ENCODE assay signal across 9 cellular contexts in genomic region chr14:68733086-68733621, GRCh38. TPM values are rescaled to one million over a fixed set of nuclear protein-coding genes. Genes with fewer than 3 reads are reported as not detected.
DNase-seq lines count a peak whose midpoint lies in the region; ATAC-seq, FAIRE-seq and TF ChIP-seq lines count a peak whose summit lies in the region.
"Had no signal": no experiment of that assay in that cellular context is flagged by ENCODE, and none has a peak within 500 bp of the region (broad histone marks: within the 10 kb centered on the region; RNA-seq: fewer than 3 reads in every experiment).

No MANE protein-coding gene starts in this region.

- no peak overlapping the region for H3K4me2 ChIP-seq in H1 (ENCODE audit: insufficient read depth in 1 of 2, low read depth in 2 of 2, low read length in 2 of 2)

- no peak overlapping the region for H3K27ac ChIP-seq in H1 (ENCODE audit: low read depth, low read length)
- peak overlapping the region; percentile 36 for H3K27ac ChIP-seq in psoas muscle
- H3K27ac ChIP-seq in A673 (ENCODE audit: low read depth, low read length, poor library complexity, severe bottlenecking) = no peak overlapping the region

- no peaks in the 10 kb centered on the region for H3K36me3 ChIP-seq in H1 (ENCODE audit: control insufficient read depth in 2 of 4, insufficient read depth in 4 of 4, low read length in 3 of 4)
- H3K36me3 ChIP-seq in psoas muscle (ENCODE audit: insufficient read depth in 1 of 2, low read depth in 1 of 2) = no peaks in the 10 kb centered on the region
- H3K36me3 ChIP-seq in A673 (ENCODE audit: insufficient read depth, low read length, poor library complexity, severe bottlenecking) = no peaks in the 10 kb centered on the region

- H3K4me1 ChIP-seq in H1 (replicated peaks in 1 of 4; ENCODE audit: control insufficient read depth in 3 of 4, insufficient read depth in 4 of 4, low read length in 3 of 4) (peaks cover 4 to 14% (median 11%) of the 10 kb centered on the region in 4 experiments; a peak in 6 of 7 replicates), psoas muscle (peaks cover 7% of the 10 kb centered on the region), A673 (ENCODE audit: insufficient read depth, low read length, poor library complexity, severe bottlenecking) (peaks cover 3% of the 10 kb centered on the region)

- TF ChIP-seq POLR2A in H1 (IDR thresholded peaks at IDR 0.05; ENCODE audit: control extremely low read depth in 1 of 2, low read depth in 2 of 2, low read length in 2 of 2) = no peak

- no peak for TF ChIP-seq EP300 in H1 (IDR thresholded peaks at IDR 0.05; ENCODE audit: borderline replicate concordance in 1 of 2, low read depth in 2 of 2, low read length in 2 of 2)

- TF ChIP-seq CTCF in GM13976 (IDR thresholded peaks at IDR 0.05; ENCODE audit: borderline replicate concordance, control extremely low read depth, extremely low read depth, insufficient read depth, missing control alignments) (no peak), H1 (IDR thresholded peaks at IDR 0.05; ENCODE audit: control extremely low read depth in 1 of 3, insufficient read depth in 1 of 3, low read depth in 1 of 3, low read length in 3 of 3) (no peak), psoas muscle (IDR thresholded peaks at IDR 0.05) (no peak), A673 (conservative IDR thresholded peaks at IDR 0.05; ENCODE audit: low read depth, low read length) (no peak)

- peak overlapping the region; percentile 57 for H2BK120ac ChIP-seq in H1 (replicated peaks; ENCODE audit: low read depth, low read length)

- CTCF ChIA-PET in H1 (lab: Charles Lee; ENCODE audit: partially characterized antibody) (interaction anchor here (0.8 to 1.9 kb wide), 3 partner anchors 56 to 209 kb away, joined by 3 to 7 read pairs (median 3); no protein-coding TSS in a partner anchor), A673 (lab: Charles Lee) (no interaction called here)

- no peaks in the 10 kb centered on the region for H3K79me2 ChIP-seq in H1 (ENCODE audit: control insufficient read depth in 1 of 2, insufficient read depth in 2 of 2, low read length in 2 of 2)

- in situ Hi-C loops in GM13976 (cut with MboI; ENCODE audit: low sequenced_read_pairs, unreplicated experiment) = no loop called here

- peak overlapping the region; percentile 80 for H2BK20ac ChIP-seq in H1 (ENCODE audit: low read length)

- H4K20me1 ChIP-seq in H1 (replicated peaks in 1 of 2; ENCODE audit: control insufficient read depth in 1 of 2, insufficient read depth in 2 of 2, low read length in 2 of 2) = no peaks in the 10 kb centered on the region

- ATAC-seq in psoas muscle = peak; percentile 17 to 32 (median 25)
- no peak for ATAC-seq in GM18520 (IDR thresholded peaks at IDR 0.05; ENCODE audit: unreplicated experiment)
- ATAC-seq: Panc1 had no signal

- POLR2A ChIA-PET in H1 (lab: Charles Lee; ENCODE audit: partially characterized antibody) (interaction anchor here (1.7 to 2.0 kb wide), 2 partner anchors 54 to 60 kb away, joined by 5 to 6 read pairs; partner anchors contain the start of gene ZFP36L1), A673 (lab: Charles Lee; ENCODE audit: low non-redundant PET) (no interaction called here)

- no peak overlapping the region for H3K9ac ChIP-seq in H1 (replicated peaks in 1 of 4; ENCODE audit: extremely low read depth in 1 of 4, low read depth in 3 of 4, low read length in 3 of 4)

- BruUV-seq in A673 (replicated peaks; lab: Mats Ljungman, UMichigan) = no TSS peak

- H3K14ac ChIP-seq in H1 (ENCODE audit: insufficient read length) = no peak overlapping the region

- H3K79me1 ChIP-seq in H1 (ENCODE audit: low read depth, low read length) = no peaks in the 10 kb centered on the region

- H3K27me3 ChIP-seq in H1 (replicated peaks in 1 of 4; ENCODE audit: control insufficient read depth in 3 of 4, extremely low read depth in 1 of 4, insufficient read depth in 3 of 4, low read length in 3 of 4) = no peaks in the 10 kb centered on the region
- no peaks in the 10 kb centered on the region for H3K27me3 ChIP-seq in psoas muscle (ENCODE audit: insufficient read depth in 3 of 3, low read length in 2 of 3)
- H3K27me3 ChIP-seq in A673 (replicated peaks; ENCODE audit: insufficient read depth, low read depth, low read length, poor library complexity) = no peaks in the 10 kb centered on the region

- H4K8ac ChIP-seq in H1 (ENCODE audit: extremely low read depth, insufficient read depth, low read length) = no peak overlapping the region

- no peak overlapping the region for H2AFZ ChIP-seq in H1 (ENCODE audit: low read length)

- no peaks in the 10 kb centered on the region for H3K23me2 ChIP-seq in H1 (ENCODE audit: low read depth, low read length)

- no peak overlapping the region for H3K23ac ChIP-seq in H1 (ENCODE audit: insufficient read length)

- H3K56ac ChIP-seq in H1 (replicated peaks; ENCODE audit: insufficient read length, low read depth, low read length) = no peak overlapping the region

- no peak overlapping the region for H3K4ac ChIP-seq in H1 (replicated peaks; ENCODE audit: insufficient read length, low read depth, low read length)

- no peak overlapping the region for H2AK5ac ChIP-seq in H1 (ENCODE audit: low read depth, low read length)

- H4K5ac ChIP-seq in H1 (ENCODE audit: insufficient read length, low read depth, low read length) = no peak overlapping the region

- peak overlapping the region; percentile 56; the same call in 1 of the 2 replicates for H2BK12ac ChIP-seq in H1 (ENCODE audit: low read depth, low read length)

- no peak for TF ChIP-seq RAD21 in H1 (IDR thresholded peaks at IDR 0.05 in 1 of 2, conservative IDR thresholded peaks at IDR 0.05 in 1 of 2; ENCODE audit: low read depth in 2 of 2, low read length in 2 of 2)

- no peaks in the 10 kb centered on the region for H3K9me3 ChIP-seq in H1 (ENCODE audit: insufficient read depth in 2 of 2, low read depth in 1 of 2, low read length in 1 of 2)
- H3K9me3 ChIP-seq in psoas muscle = no peaks in the 10 kb centered on the region
- no peaks in the 10 kb centered on the region for H3K9me3 ChIP-seq in A673 (ENCODE audit: low read depth, low read length, poor library complexity, severe bottlenecking)

- H2BK15ac ChIP-seq in H1 (ENCODE audit: low read length) = peak overlapping the region; percentile 40; the same call in 1 of the 2 replicates

- DNase-seq in GM13976 (ENCODE audit: low spot score) (peak; percentile 78), NOMO-1 treated with dmso at 0.1 percent for 144 hours (lab: John Stamatoyannopoulos, UW; ENCODE audit: unreplicated experiment) (peak; percentile 90), H1 (ENCODE audit: low read depth in 1 of 2, low spot score in 2 of 2) (no peak), psoas muscle (no peak), NCI-H774 (lab: John Stamatoyannopoulos, UW) (no peak), A673 (ENCODE audit: low spot score) (no peak), NCI-H1105 (lab: John Stamatoyannopoulos, UW) (no peak)

- intact Hi-C loops in psoas muscle (cut with DNase I) = no loop called here
- intact Hi-C loops in A673 (cut with micrococcal nuclease; ENCODE audit: unreplicated experiment) = no loop called here

- H2BK5ac ChIP-seq in H1 (ENCODE audit: low read depth, low read length) = no peak overlapping the region

- no peak overlapping the region for H3K18ac ChIP-seq in H1 (ENCODE audit: extremely low read depth, low read length)

- no peak overlapping the region for H4K91ac ChIP-seq in H1 (replicated peaks; ENCODE audit: insufficient read length, low read length)

- no peak for FAIRE-seq in H1 (lab: Jason Lieb, UNC)

- no peak overlapping the region for H3K4me3 ChIP-seq in H1 (ENCODE audit: extremely low read depth in 1 of 4, insufficient read depth in 2 of 4, low read depth in 3 of 4, low read length in 4 of 4)
- no peak overlapping the region for H3K4me3 ChIP-seq in psoas muscle
- no peak overlapping the region for H3K4me3 ChIP-seq in A673 (ENCODE audit: low read depth, low read length, poor library complexity, severe bottlenecking)

- WGBS in H1 (ENCODE audit: extremely low coverage in 1 of 2, insufficient coverage in 1 of 2, insufficient read length in 1 of 2, insufficient replicate concordance in 2 of 2, low coverage in 1 of 2, low lambda C conversion rate in 2 of 2, missing lambda C conversion rate in 1 of 2), 2 experiments = 86% methylated on average over 10 of the region's 10 CpGs; no CpG with 5 or more reads in 1 of the 2 experiments
- 83 to 93% (median 89%) methylated on average over 10 of the region's 10 CpGs for WGBS in psoas muscle, 3 donors

TF ChIP-seq in H1, 55 proteins besides CTCF, POLR2A, EP300 and RAD21:
- TF ChIP-seq SIN3A (conservative IDR thresholded peaks at IDR 0.05 in 1 of 2, IDR thresholded peaks at IDR 0.05 in 1 of 2; ENCODE audit: low read depth in 1 of 2, low read length in 2 of 2) (no peak), POLR2AphosphoS5 (IDR thresholded peaks at IDR 0.05; ENCODE audit: low read depth, low read length) (no peak), CHD1 (IDR thresholded peaks at IDR 0.05; ENCODE audit: low read depth, low read length) (no peak), EGR1 (IDR thresholded peaks at IDR 0.05; ENCODE audit: borderline replicate concordance, low read depth, low read length) (no peak), BACH1 (IDR thresholded peaks at IDR 0.05; ENCODE audit: low read length) (no peak), NRF1 (IDR thresholded peaks at IDR 0.05; ENCODE audit: low read depth, low read length) (no peak), JUND (IDR thresholded peaks at IDR 0.05; ENCODE audit: low read length) (no peak), CBX8 (IDR thresholded peaks at IDR 0.05; ENCODE audit: borderline replicate concordance, low read depth, low read length) (no peak), RFX5 (IDR thresholded peaks at IDR 0.05; ENCODE audit: borderline replicate concordance, low read depth, low read length) (no peak), SP1 (IDR thresholded peaks at IDR 0.05; ENCODE audit: low read depth, low read length) (no peak), CBX5 (IDR thresholded peaks at IDR 0.05; ENCODE audit: low read depth, low read length) (no peak)

RNA-seq across cellular contexts. Expression of gene ZFP36L1, which starts 59.7 kb away (rescaled TPM):
- 132 TPM in 2 replicates for total RNA-seq in H1 (2021; fragmentation: NEBNext Ultra II Directional; extraction: Animal tissue kit (Norgen Biotek cat#: 25700))
- polyA plus RNA-seq in H1 (2011; rRNA removed) (80.4 and 136 TPM in 2 replicates), psoas muscle (100 to 1,000 TPM in 1 of 3 donors, 10 to 100 TPM in 2; 45.4 to 144 (median 46.8) TPM)
- 61.9 TPM for polyA plus RNA-seq in H1 (2011; cell fraction: cytosol; rRNA removed)
- 90.3 TPM for polyA plus RNA-seq in H1 (2011; cell fraction: nucleus; rRNA removed)
- 89.6 to 126 TPM (median 117 TPM) in 4 replicates for polyA plus RNA-seq in H1 (2012, experiment 1 of 2)
- 56.1 TPM for polyA plus RNA-seq in H1 (2012, experiment 2 of 2)
- polyA plus RNA-seq in H1 (2013, experiment 1 of 2) = 127 TPM
- polyA plus RNA-seq in H1 (2013, experiment 2 of 2) = 135 TPM
- 19.5 and 20.6 TPM in 2 replicates for polyA minus RNA-seq in H1 (2011; rRNA and poly(A)+ RNA removed)
- polyA minus RNA-seq in H1 (2011; cell fraction: cytosol; rRNA and poly(A)+ RNA removed) = 132 TPM
- 67.3 TPM for polyA minus RNA-seq in H1 (2011; cell fraction: nucleus; rRNA and poly(A)+ RNA removed)
- total RNA-seq in psoas muscle (100 to 1,000 TPM in 3 of 4 donors, 10 to 100 TPM in 1; 59.4 to 225 (median 160) TPM), A673 (2021) (69.5 and 77.1 TPM in 2 replicates)

Comparison
In these comparisons a context has a peak if more than half of its experiments do, and no peak if none do; other contexts are left out.
1. DNase-seq: peak in GM13976 (single experiment) and NOMO-1 treated with dmso at 0.1 percent for 144 hours (single experiment); none in H1 (0 of 2), psoas muscle (0 of 2), NCI-H774 (single experiment), A673 (single experiment) and NCI-H1105 (single experiment).